In genomic region chr16:30472328-30472942, GRCh38 we compare ENCODE assay signal across 8 cellular contexts. TPM values are rescaled to one million over a fixed set of nuclear protein-coding genes. Genes with fewer than 3 reads are reported as not detected.
A peak's percentile ranks its signal among the peaks of the same experiment; 100 is the strongest.
DNase-seq lines count a peak whose midpoint lies in the region; ATAC-seq, FAIRE-seq and TF ChIP-seq lines count a peak whose summit lies in the region.

Gene ITGAL (plus strand): TSS chr16:30472742. CDS start chr16:30472838, 96 bp downstream.

- no peak within 1 kb of the TSS for H3K27ac ChIP-seq in astrocyte (ENCODE audit: low read depth, low read length)
- H3K27ac ChIP-seq in gastrocnemius medialis: no peak within 1 kb of the TSS

- no peak within 1 kb of the TSS for H3K4me3 ChIP-seq in astrocyte (ENCODE audit: insufficient read depth, low read depth, low read length)
- H3K4me3 ChIP-seq in gastrocnemius medialis: peak within 1 kb of the TSS in 1 of 4 donors; percentile 0

- no peaks in the 10 kb centered on the region for H3K27me3 Mint-ChIP-seq in T-helper 2 cell treated with Interferon-gamma antibody and Interleukin-4, amounts not matched to agents 5 μg/mL and 100 μg/mL, for 36 hours (ENCODE audit: low read depth)
- H3K27me3 Mint-ChIP-seq in astrocyte (ENCODE audit: low read depth, unreplicated experiment): peaks cover 16% of the 10 kb centered on the region

- no peak for FAIRE-seq in astrocyte (lab: Jason Lieb, UNC)

- in situ Hi-C loops in gastrocnemius medialis (cut with MboI; ENCODE audit: low sequenced_read_pairs in 4 of 4): no loop called here

- H3K9me3 ChIP-seq in astrocyte (ENCODE audit: insufficient read depth, low read depth, low read length): no peaks in the 10 kb centered on the region
- H3K9me3 ChIP-seq in gastrocnemius medialis: no peaks in the 10 kb centered on the region

- ATAC-seq in GM18505 (IDR thresholded peaks at IDR 0.05; ENCODE audit: unreplicated experiment) (peak; percentile 47), HG03064 (IDR thresholded peaks at IDR 0.05; ENCODE audit: low read depth, unreplicated experiment) (peak; percentile 47), gastrocnemius medialis (no peak), HG02840 (IDR thresholded peaks at IDR 0.05; ENCODE audit: low FRiP score, unreplicated experiment) (no peak)

- peaks cover 44% of the 10 kb centered on the region for H3K36me3 Mint-ChIP-seq in T-helper 2 cell treated with Interferon-gamma antibody and Interleukin-4, amounts not matched to agents 5 μg/mL and 100 μg/mL, for 36 hours (ENCODE audit: low read depth)
- peaks cover 3% of the 10 kb centered on the region for H3K36me3 Mint-ChIP-seq in astrocyte (ENCODE audit: low read depth, unreplicated experiment)

- peak within 1 kb of the TSS; percentile 96 for H3K27ac Mint-ChIP-seq in T-helper 2 cell treated with Interferon-gamma antibody and Interleukin-4, amounts not matched to agents 5 μg/mL and 100 μg/mL, for 36 hours
- no peak within 1 kb of the TSS for H3K27ac Mint-ChIP-seq in astrocyte (ENCODE audit: unreplicated experiment)

- H3K9ac ChIP-seq in astrocyte (ENCODE audit: low read length): no peak within 1 kb of the TSS

- no peaks in the 10 kb centered on the region for H3K79me2 ChIP-seq in astrocyte (ENCODE audit: insufficient read depth, low read length)

- peaks cover 41% of the 10 kb centered on the region for H3K4me1 Mint-ChIP-seq in T-helper 2 cell treated with Interferon-gamma antibody and Interleukin-4, amounts not matched to agents 5 μg/mL and 100 μg/mL, for 36 hours (ENCODE audit: low read depth)
- H3K4me1 Mint-ChIP-seq in astrocyte (ENCODE audit: low read depth, unreplicated experiment): peaks cover 2% of the 10 kb centered on the region

- intact Hi-C loops in gastrocnemius medialis (cut with DNase I; ENCODE audit: low total_unique reads): no loop called here

- H2AFZ ChIP-seq in astrocyte (ENCODE audit: low read depth, low read length): no peak within 1 kb of the TSS

- peak; percentile 86 for DNase-seq in T-helper 2 cell treated with Interferon-gamma antibody and Interleukin-4, amounts not matched to agents 5 μg/mL and 100 μg/mL, for 36 hours (ENCODE audit: low spot score)
- no peak for DNase-seq in astrocyte (ENCODE audit: low read depth)
- DNase-seq in gastrocnemius medialis: peak; percentile 10 to 31
- DNase-seq in NCI-H510A treated with DMSO at 0.1 percent for 48 hours (lab: John Stamatoyannopoulos, UW): no peak
- DNase-seq in AG20443 (ENCODE audit: low spot score): no peak

- H3K4me1 ChIP-seq in astrocyte (ENCODE audit: insufficient read depth, low read length) (no peaks in the 10 kb centered on the region), gastrocnemius medialis (no peaks in the 10 kb centered on the region)

- peaks cover 23% of the 10 kb centered on the region for H3K27me3 ChIP-seq in astrocyte (ENCODE audit: insufficient read depth, low read length)
- H3K27me3 ChIP-seq in gastrocnemius medialis: peaks cover 21 to 25% (median 23%) of the 10 kb centered on the region in 3 donors

- no peak within 1 kb of the TSS for H3K4me2 ChIP-seq in astrocyte (ENCODE audit: low read length)

- H3K9me3 Mint-ChIP-seq in T-helper 2 cell treated with Interferon-gamma antibody and Interleukin-4, amounts not matched to agents 5 μg/mL and 100 μg/mL, for 36 hours: no peaks in the 10 kb centered on the region
- no peaks in the 10 kb centered on the region for H3K9me3 Mint-ChIP-seq in astrocyte (ENCODE audit: unreplicated experiment)

- H4K20me1 ChIP-seq in astrocyte (ENCODE audit: insufficient read depth, low read length): no peaks in the 10 kb centered on the region

- H3K4me3 Mint-ChIP-seq in T-helper 2 cell treated with Interferon-gamma antibody and Interleukin-4, amounts not matched to agents 5 μg/mL and 100 μg/mL, for 36 hours: peak within 1 kb of the TSS; percentile 97
- peak within 1 kb of the TSS; percentile 47 for H3K4me3 Mint-ChIP-seq in astrocyte (ENCODE audit: unreplicated experiment)

- TF ChIP-seq CTCF in astrocyte (IDR thresholded peaks at IDR 0.05; ENCODE audit: insufficient read depth, low read depth, low read length): no peak
- TF ChIP-seq CTCF in gastrocnemius medialis (IDR thresholded peaks at IDR 0.05 in 4 of 5, conservative IDR thresholded peaks at IDR 0.05 in 1 of 5): no peak

- TF ChIP-seq POLR2A in GM18505 (IDR thresholded peaks at IDR 0.05; ENCODE audit: borderline replicate concordance, extremely low read depth, insufficient read depth, insufficient read length) (peak; percentile 52), gastrocnemius medialis (IDR thresholded peaks at IDR 0.05) (no peak)

- H3K36me3 ChIP-seq in astrocyte (ENCODE audit: insufficient read depth, low read length) (no peaks in the 10 kb centered on the region), gastrocnemius medialis (no peaks in the 10 kb centered on the region)

RNA-seq across cellular contexts. Expression of gene ITGAL, which starts in this region (rescaled TPM):
- total RNA-seq in astrocyte: 0.23 TPM in 1 of 2 replicates, not detected in the other
- 1 to 10 TPM in 1 of 4 donors, under 1 TPM in 2, not detected in 1; 0.16 to 1.9 (median 0.86) TPM for total RNA-seq in gastrocnemius medialis

Comparison
In these comparisons a context has a peak if more than half of its experiments do, and no peak if none do; other contexts are left out.
1. ATAC-seq: peak in GM18505 (single experiment) and HG03064 (single experiment); none in gastrocnemius medialis (0 of 2) and HG02840 (single experiment).
2. DNase-seq: peak in T-helper 2 cell treated with Interferon-gamma antibody and Interleukin-4, amounts not matched to agents 5 μg/mL and 100 μg/mL, for 36 hours (single experiment) and gastrocnemius medialis (2 of 2); none in astrocyte (single experiment), NCI-H510A treated with DMSO at 0.1 percent for 48 hours (single experiment) and AG20443 (single experiment).